ENCODE assay signal across 8 cellular contexts in genomic region chr4:73070072-73070385, GRCh38. TPM values are rescaled to one million over a fixed set of nuclear protein-coding genes. Genes with fewer than 3 reads are reported as not detected.
DNase-seq lines count a peak whose midpoint lies in the region; ATAC-seq and TF ChIP-seq lines count a peak whose summit lies in the region.

No MANE protein-coding gene starts in this region.

- peaks cover 0 to 27% (median 7%) of the 10 kb centered on the region in 4 donors for H3K4me1 ChIP-seq in tibial artery

- peak overlapping the region; percentile 91 to 93 for H3K4me3 ChIP-seq in tibial artery

- peak overlapping the region; percentile 87 for H3K27ac Mint-ChIP-seq in activated naive CD8-positive, alpha-beta T cell treated with anti-CD3 and anti-CD28 coated beads, Interleukin-2, amount 10 ng/mL, durations not matched to agents 7 days and 5 days

- H3K9me3 ChIP-seq in tibial artery = no peaks in the 10 kb centered on the region

- peak overlapping the region; percentile 80 for H3K4me3 Mint-ChIP-seq in activated naive CD8-positive, alpha-beta T cell treated with anti-CD3 and anti-CD28 coated beads, Interleukin-2, amount 10 ng/mL, durations not matched to agents 7 days and 5 days

- H3K27me3 Mint-ChIP-seq in activated naive CD8-positive, alpha-beta T cell treated with anti-CD3 and anti-CD28 coated beads, Interleukin-2, amount 10 ng/mL, durations not matched to agents 7 days and 5 days = no peaks in the 10 kb centered on the region

- peak; percentile 9 for ATAC-seq in HG03565 (IDR thresholded peaks at IDR 0.05; ENCODE audit: unreplicated experiment)
- peak; percentile 6 for ATAC-seq in activated naive CD8-positive, alpha-beta T cell treated with anti-CD3 and anti-CD28 coated beads, Interleukin-2, amount 10 ng/mL, durations not matched to agents 7 days and 5 days (ENCODE audit: low read depth)
- peak; percentile 29 for ATAC-seq in left lobe of liver

- peaks cover 1% of the 10 kb centered on the region for H3K36me3 Mint-ChIP-seq in activated naive CD8-positive, alpha-beta T cell treated with anti-CD3 and anti-CD28 coated beads, Interleukin-2, amount 10 ng/mL, durations not matched to agents 7 days and 5 days

- no peaks in the 10 kb centered on the region for H3K9me3 Mint-ChIP-seq in activated naive CD8-positive, alpha-beta T cell treated with anti-CD3 and anti-CD28 coated beads, Interleukin-2, amount 10 ng/mL, durations not matched to agents 7 days and 5 days

- intact Hi-C loops in tibial artery (cut with DNase I; ENCODE audit: low total_unique reads) = no loop called here

- peaks cover 0 to 2% (median 0%) of the 10 kb centered on the region in 3 donors for H3K36me3 ChIP-seq in tibial artery

- no peak for TF ChIP-seq CTCF in GM20000 (IDR thresholded peaks at IDR 0.05; ENCODE audit: extremely low read depth, missing control alignments)
- no peak for TF ChIP-seq CTCF in tibial artery (IDR thresholded peaks at IDR 0.05)

- DNase-seq in DMS153 (lab: John Stamatoyannopoulos, UW) = peak; percentile 55
- DNase-seq in GM20000 (ENCODE audit: low spot score) = peak; percentile 31
- no peak for DNase-seq in activated naive CD8-positive, alpha-beta T cell treated with anti-CD3 and anti-CD28 coated beads, Interleukin-2, amount 10 ng/mL, durations not matched to agents 7 days and 5 days
- DNase-seq in left lobe of liver (ENCODE audit: low spot score) = no peak
- DNase-seq in tibial artery = no peak
- no peak for DNase-seq in activated CD4-positive, CD25-positive, alpha-beta regulatory T cell treated with anti-CD3 and anti-CD28 coated beads, Interleukin-2, amount 50 U/mL, for 72 hours
- DNase-seq in KG1 (lab: John Stamatoyannopoulos, UW) = no peak

- no peaks in the 10 kb centered on the region for H3K27me3 ChIP-seq in tibial artery

- peak overlapping the region; percentile 91 to 94 for H3K27ac ChIP-seq in tibial artery

- peaks cover 21% of the 10 kb centered on the region for H3K4me1 Mint-ChIP-seq in activated naive CD8-positive, alpha-beta T cell treated with anti-CD3 and anti-CD28 coated beads, Interleukin-2, amount 10 ng/mL, durations not matched to agents 7 days and 5 days

- POLR2A ChIA-PET in activated naive CD8-positive, alpha-beta T cell treated with anti-CD3 and anti-CD28 coated beads, Interleukin-2, amount 10 ng/mL, durations not matched to agents 7 days and 5 days (lab: Charles Lee) = interaction anchor here (0.7 to 4.9 kb wide), 3 partner anchors 11 to 189 kb away, joined by 3 to 43 read pairs (median 3); partner anchors contain the start of gene ANKRD17

RNA-seq across cellular contexts. Expression of gene COX18, which starts 0.5 kb away (rescaled TPM):
- 10 to 100 TPM; 14.0 to 17.4 TPM for total RNA-seq in activated naive CD8-positive, alpha-beta T cell treated with anti-CD3 and anti-CD28 coated beads, Interleukin-2, amount 10 ng/mL, durations not matched to agents 7 days and 5 days
- 19.9 TPM for total RNA-seq in left lobe of liver

Comparison
In these comparisons a context has a peak if more than half of its experiments do, and no peak if none do; other contexts are left out.
1. DNase-seq: peak in DMS153 (single experiment) and GM20000 (single experiment); none in activated naive CD8-positive, alpha-beta T cell treated with anti-CD3 and anti-CD28 coated beads, Interleukin-2, amount 10 ng/mL, durations not matched to agents 7 days and 5 days (single experiment), left lobe of liver (single experiment), tibial artery (0 of 2), activated CD4-positive, CD25-positive, alpha-beta regulatory T cell treated with anti-CD3 and anti-CD28 coated beads, Interleukin-2, amount 50 U/mL, for 72 hours (single experiment) and KG1 (single experiment).
2. Peak in every context shown above with its lines, with median percentiles within 50 percentile points of each other: ATAC-seq.